21 cellular contexts compared by ENCODE assay signal in genomic region chr5:150300496-150301169, GRCh38. TPM values are rescaled to one million over a fixed set of nuclear protein-coding genes. Genes with fewer than 3 reads are reported as not detected.
A peak's percentile ranks its signal among the peaks of the same experiment; 100 is the strongest.
DNase-seq lines count a peak whose midpoint lies in the region; ATAC-seq and TF ChIP-seq lines count a peak whose summit lies in the region.
"Had no signal": no experiment of that assay in that cellular context is flagged by ENCODE, and none has a peak within 500 bp of the region (broad histone marks: within the 10 kb centered on the region; RNA-seq: fewer than 3 reads in every experiment).

No MANE protein-coding gene starts in this region.

- H3K36me3 Mint-ChIP-seq in osteocyte (ENCODE audit: unreplicated experiment) = no peaks in the 10 kb centered on the region

- intact Hi-C loops in posterior vena cava (cut with DNase I) = no loop called here

- peaks cover 42% of the 10 kb centered on the region for H3K4me1 ChIP-seq in fibroblast of lung (ENCODE audit: control insufficient read depth, extremely low read depth, insufficient read depth, low read length)

- H3K4me3 ChIP-seq in AG04450 (ENCODE audit: low read depth, low read length) = peak overlapping the region; percentile 60
- peak overlapping the region in 3 of 4 experiments; percentile 24 to 56 (median 48) for H3K4me3 ChIP-seq in fibroblast of lung (replicated peaks in 1 of 4; ENCODE audit: control extremely low read depth in 1 of 4, insufficient read depth in 1 of 4, low read depth in 3 of 4, low read length in 4 of 4)
- H3K4me3 ChIP-seq: dorsolateral prefrontal cortex, lung, prostate gland, SJCRH30 had no signal

- peaks cover 2% of the 10 kb centered on the region for H3K36me3 ChIP-seq in fibroblast of lung (ENCODE audit: control insufficient read depth, insufficient read depth, low read length)
- H3K36me3 ChIP-seq: prostate gland, SJCRH30 had no signal

- H3K27me3 Mint-ChIP-seq in osteocyte (ENCODE audit: unreplicated experiment) = no peaks in the 10 kb centered on the region

- H3K27me3 ChIP-seq in AG04450 (ENCODE audit: control insufficient read depth, insufficient read depth, low read length) (no peaks in the 10 kb centered on the region), fibroblast of lung (ENCODE audit: control insufficient read depth, insufficient read depth, low read length) (no peaks in the 10 kb centered on the region)
- H3K27me3 ChIP-seq: SJCRH30 had no signal

- H3K27ac ChIP-seq in AG04450 (ENCODE audit: low read depth, low read length) = peak overlapping the region; percentile 52
- H3K27ac ChIP-seq in fibroblast of lung (ENCODE audit: insufficient read depth, low read length) = peak overlapping the region; percentile 74
- H3K27ac ChIP-seq: dorsolateral prefrontal cortex, prostate gland, SJCRH30 had no signal

- POLR2A ChIA-PET in AG04450 (lab: Yijun Ruan, JAX) = no interaction called here

- DNase-seq in AG04450 (ENCODE audit: low read depth, low spot score) (no peak), NCI-H82 treated with DMSO at 0.1 percent for 48 hours (lab: John Stamatoyannopoulos, UW; ENCODE audit: unreplicated experiment) (peak; percentile 22), fibroblast of lung (ENCODE audit: low read depth in 2 of 2) (no peak), posterior vena cava (ENCODE audit: low spot score) (peak; percentile 68), DMS153 treated with DMSO at 0.1 percent for 48 hours (lab: John Stamatoyannopoulos, UW; ENCODE audit: unreplicated experiment) (no peak), omental fat pad (ENCODE audit: low spot score) (no peak), osteocyte (ENCODE audit: extremely low spot score, unreplicated experiment) (no peak)
- DNase-seq: CD4-positive, alpha-beta T cell; dorsolateral prefrontal cortex; glutamatergic neuron; GOT3; naive thymus-derived CD8-positive, alpha-beta T cell; NCI-H187; NCI-H345 had no signal

- no peak overlapping the region for H3K9ac ChIP-seq in fibroblast of lung (ENCODE audit: insufficient read depth, low read length)

- H3K9me3 ChIP-seq in AG04450 (ENCODE audit: control insufficient read depth, insufficient read depth, low read length) (no peaks in the 10 kb centered on the region), fibroblast of lung (ENCODE audit: control insufficient read depth, insufficient read depth, low read depth, low read length) (no peaks in the 10 kb centered on the region)
- H3K9me3 ChIP-seq: prostate gland, SJCRH30 had no signal

- no peaks in the 10 kb centered on the region for H4K20me1 ChIP-seq in fibroblast of lung (ENCODE audit: control insufficient read depth, extremely low read depth, insufficient read depth, low read length)

- TF ChIP-seq CTCF in AG04450 (IDR thresholded peaks at IDR 0.05; ENCODE audit: low read depth, low read length) (no peak), fibroblast of lung (conservative IDR thresholded peaks at IDR 0.05 in 1 of 2, IDR thresholded peaks at IDR 0.05 in 1 of 2; ENCODE audit: low read depth in 1 of 2, low read length in 2 of 2) (no peak), omental fat pad (IDR thresholded peaks at IDR 0.05) (no peak), osteocyte (IDR thresholded peaks at IDR 0.05) (no peak)

- H2AFZ ChIP-seq in fibroblast of lung (ENCODE audit: low read length) = no peak overlapping the region

- CTCF ChIA-PET in AG04450 (lab: Charles Lee) = interaction anchor here (2.8 kb wide), 1 partner anchor 50 kb away, joined by 24 read pairs; no protein-coding TSS in a partner anchor

- H3K4me1 Mint-ChIP-seq in osteocyte (ENCODE audit: unreplicated experiment) = peaks cover 19% of the 10 kb centered on the region

- no peak overlapping the region for H3K27ac Mint-ChIP-seq in osteocyte (ENCODE audit: unreplicated experiment)
- H3K27ac Mint-ChIP-seq: activated T-helper 2 cell treated with anti-CD3 and anti-CD28 coated beads, Interferon-gamma antibody, Interleukin-2, Interleukin-4, amounts not matched to agents 10 μg/mL and 5 μg/mL and 100 μg/mL, durations not matched to agents 14 hours and 24 hours and 36 hours; CD4-positive, alpha-beta T cell; naive thymus-derived CD8-positive, alpha-beta T cell had no signal

- peak overlapping the region; percentile 61 for H3K4me2 ChIP-seq in fibroblast of lung (ENCODE audit: extremely low read depth, insufficient read depth, low read length)

- peaks cover 22% of the 10 kb centered on the region for H3K79me2 ChIP-seq in fibroblast of lung (ENCODE audit: control insufficient read depth, insufficient read depth, low read length)

- H3K4me3 Mint-ChIP-seq in osteocyte (ENCODE audit: unreplicated experiment) = no peak overlapping the region
- H3K4me3 Mint-ChIP-seq: CD4-positive, alpha-beta T cell; naive thymus-derived CD8-positive, alpha-beta T cell had no signal

- H3K9me3 Mint-ChIP-seq in osteocyte (ENCODE audit: unreplicated experiment) = no peaks in the 10 kb centered on the region
- H3K9me3 Mint-ChIP-seq: activated T-helper 2 cell treated with anti-CD3 and anti-CD28 coated beads, Interferon-gamma antibody, Interleukin-2, Interleukin-4, amounts not matched to agents 10 μg/mL and 5 μg/mL and 100 μg/mL, durations not matched to agents 14 hours and 24 hours and 36 hours; CD4-positive, alpha-beta T cell; naive thymus-derived CD8-positive, alpha-beta T cell had no signal

- ATAC-seq in GM18870 (IDR thresholded peaks at IDR 0.05; ENCODE audit: unreplicated experiment) (no peak), omental fat pad (ENCODE audit: low FRiP score) (no peak)
- ATAC-seq: activated CD4-positive, CD25-positive, alpha-beta regulatory T cell treated with anti-CD3 and anti-CD28 coated beads, Interleukin-2, amount 50 U/mL, for 24 hours; naive thymus-derived CD8-positive, alpha-beta T cell had no signal

RNA-seq across cellular contexts. Expression of gene ARSI, which starts 2.1 kb away (rescaled TPM):
- 11.3 and 15.8 TPM in 2 replicates for polyA plus RNA-seq in AG04450 (2011; rRNA removed)
- 13.7 and 21.4 TPM in 2 replicates for polyA minus RNA-seq in AG04450 (2011; rRNA and poly(A)+ RNA removed)
- total RNA-seq in fibroblast of lung = 5.9 and 8.5 TPM in 2 replicates
- 3.3 and 12.5 TPM in 2 replicates for polyA plus RNA-seq in fibroblast of lung
- polyA plus RNA-seq in fibroblast of lung (2012) = 6.5 and 18.6 TPM in 2 replicates
- polyA minus RNA-seq in fibroblast of lung (ENCODE audit: low replicate concordance) = 16.3 and 29.0 TPM in 2 replicates
- total RNA-seq in posterior vena cava = 1 to 10 TPM; 1.3 to 1.9 TPM
- 10 to 100 TPM in 1 of 4 donors, 1 to 10 TPM in 2, under 1 TPM in 1; 0.69 to 43.1 (median 3.6) TPM for total RNA-seq in omental fat pad
- total RNA-seq in osteocyte = 0.51 and 0.81 TPM in 2 replicates
- total RNA-seq: activated T-helper 2 cell treated with anti-CD3 and anti-CD28 coated beads, Interferon-gamma antibody, Interleukin-2, Interleukin-4, amounts not matched to agents 10 μg/mL and 5 μg/mL and 100 μg/mL, durations not matched to agents 14 hours and 24 hours and 36 hours; naive thymus-derived CD8-positive, alpha-beta T cell; T-helper 2 cell treated with Interferon-gamma antibody and Interleukin-4, amounts not matched to agents 100 ng/mL and 5 ng/mL, for 36 hours had no signal
- polyA plus RNA-seq: naive thymus-derived CD8-positive, alpha-beta T cell had no signal

RNA-seq across cellular contexts. Expression of gene CAMK2A, which starts 11.1 kb away (rescaled TPM):
- polyA plus RNA-seq in AG04450 (2011; rRNA removed) (0.37 and 0.46 TPM in 2 replicates), fibroblast of lung (1.5 and 3.1 TPM in 2 replicates)
- 0.41 and 0.65 TPM in 2 replicates for polyA minus RNA-seq in AG04450 (2011; rRNA and poly(A)+ RNA removed)
- total RNA-seq in fibroblast of lung (0.77 and 2.1 TPM in 2 replicates), posterior vena cava (under 1 TPM; 0.23 to 0.29 TPM), omental fat pad (1 to 10 TPM in 1 of 4 donors, under 1 TPM in 1, not detected in 2; 0.28 to 2.9 TPM), osteocyte (not detected in 2 replicates)
- polyA plus RNA-seq in fibroblast of lung (2012) = 1.8 and 4.1 TPM in 2 replicates
- polyA minus RNA-seq in fibroblast of lung (ENCODE audit: low replicate concordance) = 1.3 and 2.5 TPM in 2 replicates
- total RNA-seq: activated T-helper 2 cell treated with anti-CD3 and anti-CD28 coated beads, Interferon-gamma antibody, Interleukin-2, Interleukin-4, amounts not matched to agents 10 μg/mL and 5 μg/mL and 100 μg/mL, durations not matched to agents 14 hours and 24 hours and 36 hours; naive thymus-derived CD8-positive, alpha-beta T cell; T-helper 2 cell treated with Interferon-gamma antibody and Interleukin-4, amounts not matched to agents 100 ng/mL and 5 ng/mL, for 36 hours had no signal
- polyA plus RNA-seq: naive thymus-derived CD8-positive, alpha-beta T cell had no signal

RNA-seq across cellular contexts. Expression of gene TCOF1, which starts 56.9 kb away (rescaled TPM):
- 6.5 and 9.8 TPM in 2 replicates for polyA plus RNA-seq in AG04450 (2011; rRNA removed)
- polyA minus RNA-seq in AG04450 (2011; rRNA and poly(A)+ RNA removed) = 12.1 and 12.5 TPM in 2 replicates
- 10.6 and 11.0 TPM in 2 replicates for total RNA-seq in fibroblast of lung
- 8.5 and 12.1 TPM in 2 replicates for polyA plus RNA-seq in fibroblast of lung
- polyA plus RNA-seq in fibroblast of lung (2012) = 20.0 and 24.0 TPM in 2 replicates
- polyA minus RNA-seq in fibroblast of lung (ENCODE audit: low replicate concordance) = 18.2 and 19.0 TPM in 2 replicates
- total RNA-seq in posterior vena cava = 10 to 100 TPM; 19.2 to 24.4 TPM
- total RNA-seq in omental fat pad = 10 to 100 TPM; 17.5 to 36.5 (median 20.3) TPM
- total RNA-seq in osteocyte = 28.6 and 32.5 TPM in 2 replicates

Comparison
In these comparisons a context has a peak if more than half of its experiments do, and no peak if none do; other contexts are left out.
1. DNase-seq: peak in NCI-H82 treated with DMSO at 0.1 percent for 48 hours (single experiment) and posterior vena cava (single experiment); none in AG04450 (single experiment), fibroblast of lung (0 of 2), DMS153 treated with DMSO at 0.1 percent for 48 hours (single experiment), omental fat pad (single experiment) and osteocyte (single experiment).